1 cellular context compared by ENCODE assay signal in genomic region chr17:15894258-15894657, GRCh38.
TF ChIP-seq lines count a peak whose summit lies in the region.

No MANE protein-coding gene starts in this region.

TF ChIP-seq in HepG2, 621 proteins besides CTCF, POLR2A, EP300 and RAD21 (continued from another document):
- TF ChIP-seq, protein P1, sequence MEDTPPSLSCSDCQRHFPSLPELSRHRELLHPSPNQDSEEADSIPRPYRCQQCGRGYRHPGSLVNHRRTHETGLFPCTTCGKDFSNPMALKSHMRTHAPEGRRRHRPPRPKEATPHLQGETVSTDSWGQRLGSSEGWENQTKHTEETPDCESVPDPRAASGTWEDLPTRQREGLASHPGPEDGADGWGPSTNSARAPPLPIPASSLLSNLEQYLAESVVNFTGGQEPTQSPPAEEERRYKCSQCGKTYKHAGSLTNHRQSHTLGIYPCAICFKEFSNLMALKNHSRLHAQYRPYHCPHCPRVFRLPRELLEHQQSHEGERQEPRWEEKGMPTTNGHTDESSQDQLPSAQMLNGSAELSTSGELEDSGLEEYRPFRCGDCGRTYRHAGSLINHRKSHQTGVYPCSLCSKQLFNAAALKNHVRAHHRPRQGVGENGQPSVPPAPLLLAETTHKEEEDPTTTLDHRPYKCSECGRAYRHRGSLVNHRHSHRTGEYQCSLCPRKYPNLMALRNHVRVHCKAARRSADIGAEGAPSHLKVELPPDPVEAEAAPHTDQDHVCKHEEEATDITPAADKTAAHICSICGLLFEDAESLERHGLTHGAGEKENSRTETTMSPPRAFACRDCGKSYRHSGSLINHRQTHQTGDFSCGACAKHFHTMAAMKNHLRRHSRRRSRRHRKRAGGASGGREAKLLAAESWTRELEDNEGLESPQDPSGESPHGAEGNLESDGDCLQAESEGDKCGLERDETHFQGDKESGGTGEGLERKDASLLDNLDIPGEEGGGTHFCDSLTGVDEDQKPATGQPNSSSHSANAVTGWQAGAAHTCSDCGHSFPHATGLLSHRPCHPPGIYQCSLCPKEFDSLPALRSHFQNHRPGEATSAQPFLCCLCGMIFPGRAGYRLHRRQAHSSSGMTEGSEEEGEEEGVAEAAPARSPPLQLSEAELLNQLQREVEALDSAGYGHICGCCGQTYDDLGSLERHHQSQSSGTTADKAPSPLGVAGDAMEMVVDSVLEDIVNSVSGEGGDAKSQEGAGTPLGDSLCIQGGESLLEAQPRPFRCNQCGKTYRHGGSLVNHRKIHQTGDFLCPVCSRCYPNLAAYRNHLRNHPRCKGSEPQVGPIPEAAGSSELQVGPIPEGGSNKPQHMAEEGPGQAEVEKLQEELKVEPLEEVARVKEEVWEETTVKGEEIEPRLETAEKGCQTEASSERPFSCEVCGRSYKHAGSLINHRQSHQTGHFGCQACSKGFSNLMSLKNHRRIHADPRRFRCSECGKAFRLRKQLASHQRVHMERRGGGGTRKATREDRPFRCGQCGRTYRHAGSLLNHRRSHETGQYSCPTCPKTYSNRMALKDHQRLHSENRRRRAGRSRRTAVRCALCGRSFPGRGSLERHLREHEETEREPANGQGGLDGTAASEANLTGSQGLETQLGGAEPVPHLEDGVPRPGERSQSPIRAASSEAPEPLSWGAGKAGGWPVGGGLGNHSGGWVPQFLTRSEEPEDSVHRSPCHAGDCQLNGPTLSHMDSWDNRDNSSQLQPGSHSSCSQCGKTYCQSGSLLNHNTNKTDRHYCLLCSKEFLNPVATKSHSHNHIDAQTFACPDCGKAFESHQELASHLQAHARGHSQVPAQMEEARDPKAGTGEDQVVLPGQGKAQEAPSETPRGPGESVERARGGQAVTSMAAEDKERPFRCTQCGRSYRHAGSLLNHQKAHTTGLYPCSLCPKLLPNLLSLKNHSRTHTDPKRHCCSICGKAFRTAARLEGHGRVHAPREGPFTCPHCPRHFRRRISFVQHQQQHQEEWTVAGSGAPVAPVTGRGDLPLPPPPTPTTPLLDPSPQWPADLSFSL (CRISPR knock-in tag; IDR thresholded peaks at IDR 0.05) = no peak
- no peak for TF ChIP-seq PAF1 (CRISPR knock-in tag; IDR thresholded peaks at IDR 0.05)
- no peak for TF ChIP-seq CHD4 (IDR thresholded peaks at IDR 0.05; ENCODE audit: borderline replicate concordance, low read length)
- no peak for TF ChIP-seq ZNF232 (CRISPR knock-in tag; IDR thresholded peaks at IDR 0.05; ENCODE audit: borderline replicate concordance)
- no peak for TF ChIP-seq ZNF768 (CRISPR knock-in tag; IDR thresholded peaks at IDR 0.05)
- TF ChIP-seq PCBP1 (IDR thresholded peaks at IDR 0.05; ENCODE audit: borderline replicate concordance, low read depth, low read length) = no peak
